In genomic region chr3:194313642-194314430, GRCh38 we compare ENCODE assay signal across 15 cellular contexts. TPM values are rescaled to one million over a fixed set of nuclear protein-coding genes. Genes with fewer than 3 reads are reported as not detected.
A peak's percentile ranks its signal among the peaks of the same experiment; 100 is the strongest.
DNase-seq lines count a peak whose midpoint lies in the region; ATAC-seq and TF ChIP-seq lines count a peak whose summit lies in the region.
"Had no signal": no experiment of that assay in that cellular context is flagged by ENCODE, and none has a peak within 500 bp of the region (broad histone marks: within the 10 kb centered on the region; RNA-seq: fewer than 3 reads in every experiment).

No MANE protein-coding gene starts in this region.

- no peak overlapping the region for H2BK120ac ChIP-seq in mesendoderm (ENCODE audit: low read depth, low read length)

- H3K56ac ChIP-seq in mesendoderm (ENCODE audit: low read length), result no peak overlapping the region

- H3K27ac ChIP-seq in colonic mucosa (no peak overlapping the region), mesendoderm (ENCODE audit: low read depth, low read length) (no peak overlapping the region)
- H3K27ac ChIP-seq: BLaER1 had no signal

- H2BK15ac ChIP-seq in mesendoderm (replicated peaks; ENCODE audit: low read depth), result no peak overlapping the region

- H3K4me3 ChIP-seq in colonic mucosa (no peak overlapping the region), mesendoderm (ENCODE audit: low read length) (no peak overlapping the region)
- H3K4me3 ChIP-seq: BLaER1 had no signal

- H3K9me3 ChIP-seq in colonic mucosa, result no peaks in the 10 kb centered on the region

- H3K27me3 Mint-ChIP-seq in activated naive CD8-positive, alpha-beta T cell treated with anti-CD3 and anti-CD28 coated beads, Interleukin-2, amount 10 ng/mL, durations not matched to agents 7 days and 5 days, result peaks cover 83% of the 10 kb centered on the region
- peaks cover 66% of the 10 kb centered on the region for H3K27me3 Mint-ChIP-seq in activated naive CD8-positive, alpha-beta T cell treated with anti-CD3 and anti-CD28 coated beads for 36 hours

- peaks cover 30% of the 10 kb centered on the region for H3K4me1 Mint-ChIP-seq in activated naive CD8-positive, alpha-beta T cell treated with anti-CD3 and anti-CD28 coated beads, Interleukin-2, amount 10 ng/mL, durations not matched to agents 7 days and 5 days
- peaks cover 11% of the 10 kb centered on the region for H3K4me1 Mint-ChIP-seq in activated naive CD8-positive, alpha-beta T cell treated with anti-CD3 and anti-CD28 coated beads for 36 hours

- WGBS in mesendoderm (ENCODE audit: extremely low coverage, insufficient coverage, low lambda C conversion rate), result no CpG with 5 or more reads among the region's 14 CpGs

- no peak overlapping the region for H3K4me2 ChIP-seq in mesendoderm (ENCODE audit: low read length)
- H3K4me2 ChIP-seq: BLaER1 had no signal

- no peak overlapping the region for H4K8ac ChIP-seq in mesendoderm (ENCODE audit: low read depth, low read length)

- H3K36me3 ChIP-seq in colonic mucosa (no peaks in the 10 kb centered on the region), mesendoderm (ENCODE audit: control insufficient read depth, insufficient read depth, low read length) (no peaks in the 10 kb centered on the region)
- H3K36me3 ChIP-seq: BLaER1 had no signal

- H3K9ac ChIP-seq in colonic mucosa (ENCODE audit: low read depth in 2 of 2, low read length in 2 of 2), result no peak overlapping the region
- no peak overlapping the region for H3K9ac ChIP-seq in mesendoderm (ENCODE audit: low read length)
- H3K9ac ChIP-seq: BLaER1 had no signal

- no peak overlapping the region for H3K27ac Mint-ChIP-seq in activated naive CD8-positive, alpha-beta T cell treated with anti-CD3 and anti-CD28 coated beads, Interleukin-2, amount 10 ng/mL, durations not matched to agents 7 days and 5 days
- H3K27ac Mint-ChIP-seq in activated naive CD8-positive, alpha-beta T cell treated with anti-CD3 and anti-CD28 coated beads for 36 hours, result no peak overlapping the region
- H3K27ac Mint-ChIP-seq: activated naive CD4-positive, alpha-beta T cell treated with anti-CD3 and anti-CD28 coated beads, Interleukin-2, amount 50 U/mL, for 24 hours had no signal

- peak overlapping the region; percentile 45 for H2AK5ac ChIP-seq in mesendoderm (ENCODE audit: low read length)

- H4K5ac ChIP-seq in mesendoderm (ENCODE audit: low read length), result no peak overlapping the region

- H3K23ac ChIP-seq in mesendoderm (ENCODE audit: low read length), result no peak overlapping the region

- H3K27me3 ChIP-seq in colonic mucosa (no peaks in the 10 kb centered on the region), mesendoderm (ENCODE audit: insufficient read depth, low read length, poor library complexity) (no peaks in the 10 kb centered on the region)

- H3K79me2 ChIP-seq in mesendoderm (ENCODE audit: control insufficient read depth, insufficient read depth, low read length), result no peaks in the 10 kb centered on the region

- no peak for TF ChIP-seq CTCF in colonic mucosa (IDR thresholded peaks at IDR 0.05)

- no peak overlapping the region for H3K4me3 Mint-ChIP-seq in activated naive CD8-positive, alpha-beta T cell treated with anti-CD3 and anti-CD28 coated beads, Interleukin-2, amount 10 ng/mL, durations not matched to agents 7 days and 5 days
- no peak overlapping the region for H3K4me3 Mint-ChIP-seq in activated naive CD8-positive, alpha-beta T cell treated with anti-CD3 and anti-CD28 coated beads for 36 hours
- H3K4me3 Mint-ChIP-seq: activated naive CD4-positive, alpha-beta T cell treated with anti-CD3 and anti-CD28 coated beads, Interleukin-2, amount 50 U/mL, for 24 hours had no signal

- intact Hi-C loops in colonic mucosa (cut with DNase I), result loop anchor here (5.0 kb wide), 1 partner anchor 172 kb away; no protein-coding TSS in a partner anchor

- H3K79me1 ChIP-seq in mesendoderm (ENCODE audit: low read length), result no peaks in the 10 kb centered on the region

- H3K4me1 ChIP-seq in colonic mucosa (peaks cover 4% of the 10 kb centered on the region), mesendoderm (ENCODE audit: control insufficient read depth, low read depth, low read length) (peaks cover 3% of the 10 kb centered on the region)

- peak overlapping the region; percentile 46 for H3K18ac ChIP-seq in mesendoderm (ENCODE audit: low read length)

- H2BK5ac ChIP-seq in mesendoderm (ENCODE audit: low read length), result no peak overlapping the region

- peaks cover under 1% of the 10 kb centered on the region for H3K9me3 Mint-ChIP-seq in activated naive CD8-positive, alpha-beta T cell treated with anti-CD3 and anti-CD28 coated beads, Interleukin-2, amount 10 ng/mL, durations not matched to agents 7 days and 5 days
- peaks cover under 1% of the 10 kb centered on the region for H3K9me3 Mint-ChIP-seq in activated naive CD8-positive, alpha-beta T cell treated with anti-CD3 and anti-CD28 coated beads for 36 hours

- POLR2A ChIA-PET in activated naive CD8-positive, alpha-beta T cell treated with anti-CD3 and anti-CD28 coated beads, Interleukin-2, amount 10 ng/mL, durations not matched to agents 7 days and 5 days (lab: Charles Lee), result interaction anchor here (0.6 kb wide), 1 partner anchor 121 kb away, joined by 4 read pairs; no protein-coding TSS in a partner anchor

- peak overlapping the region; percentile 88 for H3K4ac ChIP-seq in mesendoderm (ENCODE audit: low read depth, low read length)

- peaks cover 3% of the 10 kb centered on the region for H3K36me3 Mint-ChIP-seq in activated naive CD8-positive, alpha-beta T cell treated with anti-CD3 and anti-CD28 coated beads, Interleukin-2, amount 10 ng/mL, durations not matched to agents 7 days and 5 days
- no peaks in the 10 kb centered on the region for H3K36me3 Mint-ChIP-seq in activated naive CD8-positive, alpha-beta T cell treated with anti-CD3 and anti-CD28 coated beads for 36 hours

- ATAC-seq in activated naive CD8-positive, alpha-beta T cell treated with anti-CD3 and anti-CD28 coated beads, Interleukin-2, amount 10 ng/mL, durations not matched to agents 7 days and 5 days (ENCODE audit: low read depth), result no peak
- ATAC-seq in HG02884 (IDR thresholded peaks at IDR 0.05; ENCODE audit: unreplicated experiment), result no peak
- ATAC-seq in GM18517 (IDR thresholded peaks at IDR 0.05; ENCODE audit: unreplicated experiment), result no peak

- peak; percentile 27 for DNase-seq in activated naive CD8-positive, alpha-beta T cell treated with anti-CD3 and anti-CD28 coated beads, Interleukin-2, amount 10 ng/mL, durations not matched to agents 7 days and 5 days
- no peak for DNase-seq in activated naive CD8-positive, alpha-beta T cell treated with anti-CD3 and anti-CD28 coated beads for 36 hours
- DNase-seq in colonic mucosa (peak; percentile 49), mesendoderm (peak; percentile 72), NCI-H2171 treated with DMSO at 0.1 percent for 48 hours (lab: John Stamatoyannopoulos, UW) (no peak), NCI-H2107 (lab: John Stamatoyannopoulos, UW) (no peak)
- DNase-seq: activated CD4-positive, CD25-positive, alpha-beta regulatory T cell; IMR-90; NK-92 treated with Interleukin-12 subunit alpha and Interleukin-12 subunit beta, amount 100 ng/mL, for 24 hours; stimulated activated CD4-positive, alpha-beta T cell treated with anti-CD3 and anti-CD28 coated beads, Interleukin-4, amount 100 ng/mL, for 1 hour had no signal

RNA-seq across cellular contexts. Expression of gene CPN2, which starts 37.3 kb away (rescaled TPM):
- total RNA-seq in activated naive CD8-positive, alpha-beta T cell treated with anti-CD3 and anti-CD28 coated beads, Interleukin-2, amount 10 ng/mL, durations not matched to agents 7 days and 5 days, result not detected
- total RNA-seq in activated naive CD8-positive, alpha-beta T cell treated with anti-CD3 and anti-CD28 coated beads for 36 hours, result not detected
- total RNA-seq in colonic mucosa, result under 1 TPM in 1 of 2 donors, not detected in 1; 0.15 TPM
- polyA plus RNA-seq in mesendoderm (2013, experiment 1 of 2), result 0.01 TPM
- 0.01 TPM for polyA plus RNA-seq in mesendoderm (2013, experiment 2 of 2)
- total RNA-seq: IMR-90, mononuclear cell had no signal

RNA-seq across cellular contexts. Expression of gene LRRC15, which starts 55.7 kb away (rescaled TPM):
- total RNA-seq in activated naive CD8-positive, alpha-beta T cell treated with anti-CD3 and anti-CD28 coated beads, Interleukin-2, amount 10 ng/mL, durations not matched to agents 7 days and 5 days, result not detected
- total RNA-seq in activated naive CD8-positive, alpha-beta T cell treated with anti-CD3 and anti-CD28 coated beads for 36 hours, result not detected
- total RNA-seq in colonic mucosa, result under 1 TPM; 0.32 to 0.89 TPM
- 0.37 TPM for polyA plus RNA-seq in mesendoderm (2013, experiment 1 of 2)
- 0.39 TPM for polyA plus RNA-seq in mesendoderm (2013, experiment 2 of 2)

Comparison
In these comparisons a context has a peak if more than half of its experiments do, and no peak if none do; other contexts are left out.
1. DNase-seq: peak in activated naive CD8-positive, alpha-beta T cell treated with anti-CD3 and anti-CD28 coated beads, Interleukin-2, amount 10 ng/mL, durations not matched to agents 7 days and 5 days (single experiment), colonic mucosa (single experiment) and mesendoderm (single experiment); none in activated naive CD8-positive, alpha-beta T cell treated with anti-CD3 and anti-CD28 coated beads for 36 hours (single experiment), NCI-H2171 treated with DMSO at 0.1 percent for 48 hours (single experiment) and NCI-H2107 (single experiment).